In the genomic region with DNA sequence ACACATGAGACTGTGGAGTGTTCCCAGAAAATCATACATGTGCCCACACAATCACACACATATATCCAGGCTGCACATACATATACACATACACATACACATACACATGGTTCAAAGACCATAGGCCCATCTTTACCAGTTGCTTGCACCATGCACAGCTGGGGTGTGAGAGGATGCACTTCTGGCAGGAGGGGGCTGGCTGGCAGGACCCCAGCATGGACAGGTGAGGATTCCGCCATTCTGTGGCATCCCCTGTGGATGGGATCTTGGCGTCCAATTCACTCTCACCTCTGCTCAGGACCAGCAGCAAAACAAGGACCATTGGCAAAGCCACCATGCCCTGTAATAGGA, we compare ENCODE assay signal across 13 cellular contexts. TPM values are rescaled to one million over a fixed set of nuclear protein-coding genes. Genes with fewer than 3 reads are reported as not detected.
DNase-seq lines count a peak whose midpoint lies in the region; ATAC-seq lines count a peak whose summit lies in the region.
"Had no signal": no experiment of that assay in that cellular context is flagged by ENCODE, and none has a peak within 500 bp of the region (broad histone marks: within the 10 kb centered on the region; RNA-seq: fewer than 3 reads in every experiment).

No MANE protein-coding gene starts in this region.

- H3K4me1 Mint-ChIP-seq in activated naive CD4-positive, alpha-beta T cell treated with anti-CD3 and anti-CD28 coated beads, Interleukin-2, amount 50 U/mL, for 24 hours, result peaks cover 73% of the 10 kb centered on the region
- H3K4me1 Mint-ChIP-seq in T-cell, result peaks cover 79 to 90% (median 86%) of the 10 kb centered on the region in 3 donors
- peaks cover 40 to 63% of the 10 kb centered on the region in 2 donors for H3K4me1 Mint-ChIP-seq in stimulated activated naive B cell treated with anti-CD40 and anti-IgM and Interleukin-4, amounts not matched to agents 10 μg/mL and 1 μg/mL and 100 μg/mL, for 72 hours

- H3K27me3 Mint-ChIP-seq in activated naive CD4-positive, alpha-beta T cell treated with anti-CD3 and anti-CD28 coated beads, Interleukin-2, amount 50 U/mL, for 24 hours, result no peaks in the 10 kb centered on the region
- H3K27me3 Mint-ChIP-seq in T-cell, result no peaks in the 10 kb centered on the region
- H3K27me3 Mint-ChIP-seq in stimulated activated naive B cell treated with anti-CD40 and anti-IgM and Interleukin-4, amounts not matched to agents 10 μg/mL and 1 μg/mL and 100 μg/mL, for 72 hours, result no peaks in the 10 kb centered on the region

- in situ Hi-C loops in KBM-7 (cut with MboI; ENCODE audit: low pct_unique_long_range_greater_than_20kb, low sequenced_read_pairs), result no loop called here

- CTCF ChIA-PET in T-cell (lab: Charles Lee), result interaction anchor here (0.7 to 1.2 kb wide), 2 partner anchors 14 to 1335 kb away, joined by 3 to 5 read pairs; no protein-coding TSS in a partner anchor

- H3K36me3 Mint-ChIP-seq in activated naive CD4-positive, alpha-beta T cell treated with anti-CD3 and anti-CD28 coated beads, Interleukin-2, amount 50 U/mL, for 24 hours, result peaks cover 10% of the 10 kb centered on the region
- H3K36me3 Mint-ChIP-seq in T-cell, result peaks cover 60% of the 10 kb centered on the region
- peaks cover 35 to 59% of the 10 kb centered on the region in 2 donors for H3K36me3 Mint-ChIP-seq in stimulated activated naive B cell treated with anti-CD40 and anti-IgM and Interleukin-4, amounts not matched to agents 10 μg/mL and 1 μg/mL and 100 μg/mL, for 72 hours

- H3K9me3 Mint-ChIP-seq in activated naive CD4-positive, alpha-beta T cell treated with anti-CD3 and anti-CD28 coated beads, Interleukin-2, amount 50 U/mL, for 24 hours, result no peaks in the 10 kb centered on the region
- no peaks in the 10 kb centered on the region for H3K9me3 Mint-ChIP-seq in T-cell
- no peaks in the 10 kb centered on the region for H3K9me3 Mint-ChIP-seq in stimulated activated naive B cell treated with anti-CD40 and anti-IgM and Interleukin-4, amounts not matched to agents 10 μg/mL and 1 μg/mL and 100 μg/mL, for 72 hours

- POLR2A ChIA-PET in T-cell (lab: Charles Lee), result interaction anchor here in 1 of 2 donors (0.6 kb wide), 1 partner anchor 281 kb away, joined by 3 read pairs; no protein-coding TSS in a partner anchor

- H3K4me3 Mint-ChIP-seq in activated naive CD4-positive, alpha-beta T cell treated with anti-CD3 and anti-CD28 coated beads, Interleukin-2, amount 50 U/mL, for 24 hours, result peak overlapping the region; percentile 70
- peak overlapping the region; percentile 70 to 74 (median 71) for H3K4me3 Mint-ChIP-seq in T-cell
- H3K4me3 Mint-ChIP-seq in stimulated activated naive B cell treated with anti-CD40 and anti-IgM and Interleukin-4, amounts not matched to agents 10 μg/mL and 1 μg/mL and 100 μg/mL, for 72 hours, result peak overlapping the region; percentile 22 to 67

- peak overlapping the region; percentile 92 for H3K27ac Mint-ChIP-seq in activated naive CD4-positive, alpha-beta T cell treated with anti-CD3 and anti-CD28 coated beads, Interleukin-2, amount 50 U/mL, for 24 hours
- peak overlapping the region; percentile 93 to 96 for H3K27ac Mint-ChIP-seq in T-cell
- peak overlapping the region; percentile 26 for H3K27ac Mint-ChIP-seq in stimulated activated naive B cell treated with anti-CD40 and anti-IgM and Interleukin-4, amounts not matched to agents 10 μg/mL and 1 μg/mL and 100 μg/mL, for 72 hours

- DNase-seq in activated naive CD4-positive, alpha-beta T cell treated with anti-CD3 and anti-CD28 coated beads, Interleukin-2, amount 50 U/mL, for 16 hours, result no peak
- DNase-seq in T-cell, result no peak
- DNase-seq in stimulated activated naive B cell treated with anti-CD40 and anti-IgM and Interleukin-4, amounts not matched to agents 10 μg/mL and 1 μg/mL and 100 μg/mL, for 72 hours, result no peak
- DNase-seq in NCI-H446 (lab: John Stamatoyannopoulos, UW), result no peak
- DNase-seq in KBM-7, result no peak
- DNase-seq: activated gamma-delta T cell treated with Interleukin-2 at 50 U/mL for 16 hours, dermis blood vessel endothelial cell, NCI-H1417 treated with DMSO at 0.1 percent for 48 hours, upper lobe of left lung had no signal

- ATAC-seq in HG02678 (IDR thresholded peaks at IDR 0.05; ENCODE audit: unreplicated experiment) (peak; percentile 5), T-cell (replicated peaks in 1 of 4) (no peak), HG02970 (IDR thresholded peaks at IDR 0.05; ENCODE audit: low FRiP score, unreplicated experiment) (no peak)
- ATAC-seq in stimulated activated naive B cell treated with anti-CD40 and anti-IgM and Interleukin-4, amounts not matched to agents 10 μg/mL and 1 μg/mL and 100 μg/mL, for 72 hours (replicated peaks), result peak; percentile 13 to 18

RNA-seq across cellular contexts. Expression of gene ITGB7, which starts 7.0 kb away (rescaled TPM):
- 100 to 1,000 TPM; 247 to 590 (median 469) TPM for total RNA-seq in T-cell
- total RNA-seq: glomerular endothelial cell had no signal

RNA-seq across cellular contexts. Expression of gene CSAD, which starts 19.4 kb away (rescaled TPM):
- total RNA-seq in T-cell, result 10 to 100 TPM; 48.6 to 69.6 (median 62.3) TPM

RNA-seq across cellular contexts. Expression of gene ZNF740, which starts 19.6 kb away (rescaled TPM):
- total RNA-seq in T-cell, result 10 to 100 TPM; 36.4 to 94.2 (median 83.9) TPM

RNA-seq across cellular contexts. Expression of gene RARG, which starts 31.9 kb away (rescaled TPM):
- 10 to 100 TPM; 20.3 to 91.3 (median 74.2) TPM for total RNA-seq in T-cell

Comparison
In these comparisons a context has a peak if more than half of its experiments do, and no peak if none do; other contexts are left out.
1. H3K27ac Mint-ChIP-seq: peak in every context shown above with its lines; median percentile 94 in T-cell; 92 in activated naive CD4-positive, alpha-beta T cell treated with anti-CD3 and anti-CD28 coated beads, Interleukin-2, amount 50 U/mL, for 24 hours; 26 in stimulated activated naive B cell treated with anti-CD40 and anti-IgM and Interleukin-4, amounts not matched to agents 10 μg/mL and 1 μg/mL and 100 μg/mL, for 72 hours.
2. ATAC-seq: peak in HG02678 (single experiment) and stimulated activated naive B cell treated with anti-CD40 and anti-IgM and Interleukin-4, amounts not matched to agents 10 μg/mL and 1 μg/mL and 100 μg/mL, for 72 hours (2 of 2); none in T-cell (0 of 4) and HG02970 (single experiment).
3. Peak in every context shown above with its lines, with median percentiles within 50 percentile points of each other: H3K4me3 Mint-ChIP-seq.